Comparison of ENCODE assay signal across 1 cellular context in genomic region chr20:63017826-63018411, GRCh38.
TF ChIP-seq lines count a peak whose summit lies in the region.

No MANE protein-coding gene starts in this region.

TF ChIP-seq in SK-N-SH treated with all-trans-retinoic acid at 6 μM for 48 hours, 23 proteins besides CTCF, POLR2A, EP300 and RAD21 (continued from another document):
- TF ChIP-seq POU6F1 (CRISPR knock-in tag; IDR thresholded peaks at IDR 0.05; ENCODE audit: borderline replicate concordance, low read depth) (no peak), ISL1 (CRISPR knock-in tag; IDR thresholded peaks at IDR 0.05) (no peak), OSR1 (CRISPR knock-in tag; IDR thresholded peaks at IDR 0.05) (no peak), ZNF8 (CRISPR knock-in tag; IDR thresholded peaks at IDR 0.05) (no peak), ZNF70 (CRISPR knock-in tag; IDR thresholded peaks at IDR 0.05) (no peak), CREB5 (CRISPR knock-in tag; IDR thresholded peaks at IDR 0.05; ENCODE audit: low read depth) (no peak)
